ENCODE assay signal across 1 cellular context in genomic region chr16:1715220-1715619, GRCh38.
TF ChIP-seq lines count a peak whose summit lies in the region.

No MANE protein-coding gene starts in this region.

TF ChIP-seq in HepG2, 621 proteins besides CTCF, POLR2A, EP300 and RAD21:
- TF ChIP-seq TRIM24 (CRISPR knock-in tag; IDR thresholded peaks at IDR 0.05) (no peak), MED8 (CRISPR knock-in tag; IDR thresholded peaks at IDR 0.05; ENCODE audit: insufficient replicate concordance) (no peak), MED13 (CRISPR knock-in tag; IDR thresholded peaks at IDR 0.05) (no peak), CEBPB (IDR thresholded peaks at IDR 0.05; ENCODE audit: borderline replicate concordance, low read depth, low read length) (0 out of 2 replicates have a peak, but pooled peaks have one; percentile 21)
TF ChIP-seq in HepG2: peak in this region for 1.
